ENCODE assay signal across 25 cellular contexts in the genomic region with DNA sequence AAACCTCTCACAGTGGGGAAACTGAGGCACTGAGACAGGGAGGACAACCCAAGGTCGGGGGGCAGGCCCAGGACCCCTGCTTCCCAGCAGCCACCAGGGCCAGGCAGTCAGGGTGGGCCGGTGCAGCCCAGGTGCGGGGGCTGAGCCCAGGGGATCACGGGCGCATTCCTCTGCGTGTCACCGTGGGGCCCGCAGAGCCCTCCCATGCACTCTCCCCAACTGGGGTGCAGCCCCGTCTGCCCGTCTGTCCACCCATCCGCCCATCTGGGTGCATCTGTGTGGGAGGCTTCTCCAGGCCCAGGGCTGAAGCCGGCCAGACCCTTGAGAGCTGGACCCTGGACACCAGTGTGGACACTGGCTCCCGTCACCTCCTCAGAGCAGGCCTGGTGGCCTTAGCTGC. TPM values are rescaled to one million over a fixed set of nuclear protein-coding genes. Genes with fewer than 3 reads are reported as not detected.
DNase-seq lines count a peak whose midpoint lies in the region; ATAC-seq, FAIRE-seq and TF ChIP-seq lines count a peak whose summit lies in the region.
"Had no signal": no experiment of that assay in that cellular context is flagged by ENCODE, and none has a peak within 500 bp of the region (broad histone marks: within the 10 kb centered on the region; RNA-seq: fewer than 3 reads in every experiment).

No MANE protein-coding gene starts in this region.

- H3K4me3 ChIP-seq in HepG2 (replicated peaks in 1 of 3; ENCODE audit: insufficient read depth in 1 of 3, low read depth in 2 of 3, low read length in 3 of 3), result no peak overlapping the region
- no peak overlapping the region for H3K4me3 ChIP-seq in right lobe of liver
- H3K4me3 ChIP-seq in prostate gland, result no peak overlapping the region
- H3K4me3 ChIP-seq: A549, GM12878, GM23248 had no signal

- no peaks in the 10 kb centered on the region for H3K36me3 ChIP-seq in HepG2 (replicated peaks in 1 of 2; ENCODE audit: control insufficient read depth in 1 of 2, insufficient read depth in 2 of 2, low read length in 2 of 2)
- H3K36me3 ChIP-seq in right lobe of liver, result no peaks in the 10 kb centered on the region
- H3K36me3 ChIP-seq in prostate gland, result no peaks in the 10 kb centered on the region

- intact Hi-C loops in HepG2 (cut with micrococcal nuclease; ENCODE audit: unreplicated experiment) (no loop called here), right lobe of liver (cut with DNase I) (no loop called here), prostate gland (cut with DNase I) (no loop called here)

- WGBS in HepG2 (ENCODE audit: low lambda C conversion rate), result 72% methylated on average over 4 of the region's 13 CpGs
- WGBS in right lobe of liver (ENCODE audit: insufficient coverage, low coverage, low lambda C conversion rate, missing lambda C conversion rate), result no CpG with 5 or more reads among the region's 13 CpGs
- 88% methylated on average over 12 of the region's 13 CpGs for WGBS in prostate gland

- POLR2A ChIA-PET in HepG2 (lab: Yijun Ruan, JAX) (no interaction called here), RWPE1 (lab: Yijun Ruan, JAX; ENCODE audit: low non-redundant PET) (no interaction called here)

- H3K27ac ChIP-seq in HepG2 (ENCODE audit: extremely low read length, insufficient read depth, low read length) (no peak overlapping the region), right lobe of liver (no peak overlapping the region), RWPE1 (peak overlapping the region; percentile 57), prostate gland (no peak overlapping the region)
- H3K27ac ChIP-seq: 22Rv1, A549, GM23248, HL-60 had no signal

- no peak for DNase-seq in HepG2 (ENCODE audit: low spot score)
- DNase-seq in right lobe of liver, result no peak
- no peak for DNase-seq in RWPE1 (ENCODE audit: low spot score)
- no peak for DNase-seq in glutamatergic neuron
- no peak for DNase-seq in medulla oblongata (ENCODE audit: extremely low spot score)
- no peak for DNase-seq in prostate gland (ENCODE audit: low spot score)
- DNase-seq: AML-193; Calu3; CD8-positive, alpha-beta T cell; DND-41; EL; GM23248; HCEC 1CT; HFFc6; IMR-90 had no signal

- no peak overlapping the region for H3K4me3 Mint-ChIP-seq in glutamatergic neuron (ENCODE audit: unreplicated experiment)
- H3K4me3 Mint-ChIP-seq: CD8-positive, alpha-beta T cell; HFFc6 had no signal

- no TSS peak for BruUV-seq in HepG2 (replicated peaks; lab: Mats Ljungman, UMichigan)

- ATAC-seq in HepG2 (no peak; the same call in 2 of the 3 replicates), right lobe of liver (no peak), GM19452 (IDR thresholded peaks at IDR 0.05; ENCODE audit: unreplicated experiment) (no peak), GM19395 (IDR thresholded peaks at IDR 0.05; ENCODE audit: unreplicated experiment) (no peak)
- ATAC-seq: A549; CD8-positive, alpha-beta T cell; GM12878 had no signal

- H4K20me1 ChIP-seq in HepG2 (ENCODE audit: insufficient read depth, low read length), result peaks cover 7% of the 10 kb centered on the region; the same call in 1 of the 2 replicates

- H3K27me3 Mint-ChIP-seq in glutamatergic neuron (ENCODE audit: unreplicated experiment), result peaks cover 9% of the 10 kb centered on the region

- TF ChIP-seq CTCF in HepG2 (CRISPR knock-in tag; IDR thresholded peaks at IDR 0.05) (no peak), right lobe of liver (IDR thresholded peaks at IDR 0.05) (no peak), RWPE1 (conservative IDR thresholded peaks at IDR 0.05; ENCODE audit: low read depth) (no peak), glutamatergic neuron (IDR thresholded peaks at IDR 0.05; ENCODE audit: partially characterized antibody, unreplicated experiment) (no peak), prostate gland (IDR thresholded peaks at IDR 0.05) (no peak)

- H3K4me1 ChIP-seq in HepG2 (ENCODE audit: insufficient read depth, low read length) (peaks cover 7% of the 10 kb centered on the region; the same call in 1 of the 2 replicates), right lobe of liver (peaks cover 0 to 28% (median 11%) of the 10 kb centered on the region in 4 donors), prostate gland (replicated peaks) (no peaks in the 10 kb centered on the region)
- H3K4me1 ChIP-seq: A549 had no signal

- H3K27me3 ChIP-seq in HepG2 (ENCODE audit: control insufficient read depth in 1 of 2, insufficient read depth in 2 of 2, low read length in 2 of 2) (peaks cover 23 to 87% of the 10 kb centered on the region in 2 experiments), right lobe of liver (no peaks in the 10 kb centered on the region), prostate gland (replicated peaks; ENCODE audit: insufficient read depth) (no peaks in the 10 kb centered on the region)

- in situ Hi-C loops in HepG2 (cut with HindIII; ENCODE audit: extremely low pct_ligation_motif_present, low pct_unique_long_range_greater_than_20kb), result no loop called here

- H3K9me3 Mint-ChIP-seq in glutamatergic neuron (ENCODE audit: unreplicated experiment), result peaks cover 3% of the 10 kb centered on the region
- H3K9me3 Mint-ChIP-seq: CD8-positive, alpha-beta T cell; HFFc6 had no signal

- no peaks in the 10 kb centered on the region for H3K36me3 Mint-ChIP-seq in glutamatergic neuron (ENCODE audit: unreplicated experiment)
- H3K36me3 Mint-ChIP-seq: CD8-positive, alpha-beta T cell had no signal

- H3K4me1 Mint-ChIP-seq in glutamatergic neuron (ENCODE audit: low read depth, unreplicated experiment), result peaks cover 20% of the 10 kb centered on the region

- CTCF ChIA-PET in HepG2 (lab: Yijun Ruan, JAX; ENCODE audit: low intra/inter-chr PET ratio, low total read pairs) (no interaction called here), RWPE1 (lab: Yijun Ruan, JAX) (no interaction called here)

- TF ChIP-seq RAD21 in HepG2 (CRISPR knock-in tag; IDR thresholded peaks at IDR 0.05), result no peak

- H3K27ac Mint-ChIP-seq in glutamatergic neuron (ENCODE audit: unreplicated experiment), result peak overlapping the region; percentile 62
- H3K27ac Mint-ChIP-seq: CD8-positive, alpha-beta T cell; HFFc6 had no signal

- TF ChIP-seq EP300 in HepG2 (IDR thresholded peaks at IDR 0.05; ENCODE audit: low read depth in 2 of 2, low read length in 2 of 2) (no peak), HepG2 (CRISPR knock-in tag; IDR thresholded peaks at IDR 0.05; ENCODE audit: borderline replicate concordance) (no peak)

- no peak overlapping the region for H3K9ac ChIP-seq in HepG2 (ENCODE audit: insufficient read depth, low read depth, low read length)
- H3K9ac ChIP-seq: GM23248 had no signal

- H3K9me3 ChIP-seq in HepG2 (ENCODE audit: low read length), result no peaks in the 10 kb centered on the region
- no peaks in the 10 kb centered on the region for H3K9me3 ChIP-seq in right lobe of liver
- H3K9me3 ChIP-seq in prostate gland, result no peaks in the 10 kb centered on the region
- H3K9me3 ChIP-seq: A549 had no signal

- FAIRE-seq in HepG2 (lab: Jason Lieb, UNC), result no peak
- FAIRE-seq: A549, GM12878 had no signal

- no peak for TF ChIP-seq POLR2A in HepG2 (IDR thresholded peaks at IDR 0.05; ENCODE audit: insufficient read depth in 1 of 2, low read depth in 2 of 2, low read length in 2 of 2)
- TF ChIP-seq POLR2A in right lobe of liver (IDR thresholded peaks at IDR 0.05), result no peak
- TF ChIP-seq POLR2A in prostate gland (IDR thresholded peaks at IDR 0.05), result no peak

- H3K4me2 ChIP-seq in HepG2 (ENCODE audit: low read depth, low read length), result no peak overlapping the region
- H3K4me2 ChIP-seq: A549 had no signal

- H3K79me2 ChIP-seq in HepG2 (ENCODE audit: insufficient read depth, low read length), result no peaks in the 10 kb centered on the region

- H2AFZ ChIP-seq in HepG2 (ENCODE audit: low read length), result no peak overlapping the region
- H2AFZ ChIP-seq: GM23248 had no signal

RNA-seq across cellular contexts. Expression of gene PLCH2, which starts 2.9 kb away (rescaled TPM):
- total RNA-seq in HepG2 (2016; rRNA removed; fragmentation: Illumina TruSeq; extraction: Trizol) (0.14 and 0.15 TPM in 2 replicates), right lobe of liver (1 to 10 TPM in 5 of 6 experiments, under 1 TPM in 1; 0.37 to 4.6 (median 2.3) TPM), glutamatergic neuron (ENCODE audit: unreplicated experiment) (61.4 TPM), prostate gland (10 to 100 TPM; 29.8 to 41.0 TPM)
- under 0.01 TPM in 1 of 2 replicates, not detected in the other for total RNA-seq in HepG2 (2016; cell fraction: cytosol; rRNA removed; fragmentation: Illumina TruSeq; extraction: Trizol; ENCODE audit: low read depth)
- 0.12 and 0.22 TPM in 2 replicates for total RNA-seq in HepG2 (2016; cell fraction: insoluble cytoplasmic fraction; rRNA removed; fragmentation: Illumina TruSeq; extraction: Trizol)
- 0.06 and 0.10 TPM in 2 replicates for total RNA-seq in HepG2 (2016; cell fraction: membrane; rRNA removed; fragmentation: Illumina TruSeq; extraction: Trizol)
- total RNA-seq in HepG2 (2016; cell fraction: nucleus; rRNA removed; fragmentation: Illumina TruSeq; extraction: Trizol), result 0.19 and 0.22 TPM in 2 replicates
- 0.67 and 1.3 TPM in 2 replicates for polyA plus RNA-seq in HepG2 (2011; rRNA removed)
- 0.32 and 0.78 TPM in 2 replicates for polyA plus RNA-seq in HepG2 (2011; cell fraction: cytosol; rRNA removed)
- polyA plus RNA-seq in HepG2 (2011; cell fraction: nucleus; rRNA removed), result 6.0 and 6.1 TPM in 2 replicates
- polyA plus RNA-seq in HepG2 (2012), result 0.11 and 0.15 TPM in 2 replicates
- 0.05 TPM in 1 of 2 replicates, not detected in the other for polyA plus RNA-seq in HepG2 (2016; cell fraction: cytosol; fragmentation: Illumina TruSeq; extraction: Trizol; ENCODE audit: low read depth)
- 0.10 and 0.20 TPM in 2 replicates for polyA plus RNA-seq in HepG2 (2016; cell fraction: insoluble cytoplasmic fraction; fragmentation: Illumina TruSeq; extraction: Trizol; ENCODE audit: low read depth)
- 0.07 TPM in 1 of 2 replicates, not detected in the other for polyA plus RNA-seq in HepG2 (2016; cell fraction: membrane; fragmentation: Illumina TruSeq; extraction: Trizol; ENCODE audit: low read depth)
- polyA plus RNA-seq in HepG2 (2016; cell fraction: nucleus; fragmentation: Illumina TruSeq; extraction: Trizol; ENCODE audit: insufficient read depth, low read depth), result 0.37 and 0.83 TPM in 2 replicates
- polyA minus RNA-seq in HepG2 (2011; rRNA and poly(A)+ RNA removed; ENCODE audit: low replicate concordance), result 1.2 TPM in 1 of 2 replicates, not detected in the other
- polyA minus RNA-seq in HepG2 (2011; cell fraction: cytosol; rRNA and poly(A)+ RNA removed), result 0.20 TPM in 1 of 2 replicates, not detected in the other
- 0.90 and 1.2 TPM in 2 replicates for polyA minus RNA-seq in HepG2 (2011; cell fraction: nucleus; rRNA and poly(A)+ RNA removed)
- total RNA-seq: GM23248 had no signal
- polyA plus RNA-seq: GM23248 had no signal

RNA-seq across cellular contexts. Expression of gene PANK4, which starts 53.2 kb away (rescaled TPM):
- 9.2 and 19.3 TPM in 2 replicates for total RNA-seq in HepG2 (2016; rRNA removed; fragmentation: Illumina TruSeq; extraction: Trizol)
- 15.2 and 19.7 TPM in 2 replicates for total RNA-seq in HepG2 (2016; cell fraction: cytosol; rRNA removed; fragmentation: Illumina TruSeq; extraction: Trizol; ENCODE audit: low read depth)
- 9.5 and 17.6 TPM in 2 replicates for total RNA-seq in HepG2 (2016; cell fraction: insoluble cytoplasmic fraction; rRNA removed; fragmentation: Illumina TruSeq; extraction: Trizol)
- 5.3 and 5.7 TPM in 2 replicates for total RNA-seq in HepG2 (2016; cell fraction: membrane; rRNA removed; fragmentation: Illumina TruSeq; extraction: Trizol)
- 19.2 TPM in 2 replicates for total RNA-seq in HepG2 (2016; cell fraction: nucleus; rRNA removed; fragmentation: Illumina TruSeq; extraction: Trizol)
- 17.2 and 17.4 TPM in 2 replicates for polyA plus RNA-seq in HepG2 (2011; rRNA removed)
- polyA plus RNA-seq in HepG2 (2011; cell fraction: cytosol; rRNA removed), result 7.9 and 10.5 TPM in 2 replicates
- 84.3 and 91.7 TPM in 2 replicates for polyA plus RNA-seq in HepG2 (2011; cell fraction: nucleus; rRNA removed)
- 11.1 and 12.3 TPM in 2 replicates for polyA plus RNA-seq in HepG2 (2012)
- 0.83 and 1.3 TPM in 2 replicates for polyA plus RNA-seq in HepG2 (2016; cell fraction: cytosol; fragmentation: Illumina TruSeq; extraction: Trizol; ENCODE audit: low read depth)
- polyA plus RNA-seq in HepG2 (2016; cell fraction: insoluble cytoplasmic fraction; fragmentation: Illumina TruSeq; extraction: Trizol; ENCODE audit: low read depth), result 6.9 and 9.3 TPM in 2 replicates
- 1.5 and 2.2 TPM in 2 replicates for polyA plus RNA-seq in HepG2 (2016; cell fraction: membrane; fragmentation: Illumina TruSeq; extraction: Trizol; ENCODE audit: low read depth)
- polyA plus RNA-seq in HepG2 (2016; cell fraction: nucleus; fragmentation: Illumina TruSeq; extraction: Trizol; ENCODE audit: insufficient read depth, low read depth), result 33.9 and 43.9 TPM in 2 replicates
- 27.8 and 43.6 TPM in 2 replicates for polyA minus RNA-seq in HepG2 (2011; rRNA and poly(A)+ RNA removed; ENCODE audit: low replicate concordance)
- polyA minus RNA-seq in HepG2 (2011; cell fraction: cytosol; rRNA and poly(A)+ RNA removed), result 14.8 and 18.2 TPM in 2 replicates
- 56.7 and 65.1 TPM in 2 replicates for polyA minus RNA-seq in HepG2 (2011; cell fraction: nucleus; rRNA and poly(A)+ RNA removed)
- total RNA-seq in right lobe of liver, result 10 to 100 TPM in 5 of 6 experiments, 1 to 10 TPM in 1; 9.6 to 18.9 (median 13.4) TPM
- total RNA-seq in glutamatergic neuron (ENCODE audit: unreplicated experiment), result 58.5 TPM
- 10 to 100 TPM; 27.0 to 69.5 TPM for total RNA-seq in prostate gland

RNA-seq across cellular contexts. Expression of gene HES5, which starts 56.9 kb away (rescaled TPM):
- total RNA-seq in HepG2 (2016; rRNA removed; fragmentation: Illumina TruSeq; extraction: Trizol) (not detected in 2 replicates), right lobe of liver (under 1 TPM in 2 of 6 experiments, not detected in 4; 0.18 to 0.25 TPM), glutamatergic neuron (ENCODE audit: unreplicated experiment) (21.2 TPM), prostate gland (1 to 10 TPM in 1 of 2 donors, not detected in 1; 2.6 TPM)
- not detected in 2 replicates for total RNA-seq in HepG2 (2016; cell fraction: cytosol; rRNA removed; fragmentation: Illumina TruSeq; extraction: Trizol; ENCODE audit: low read depth)
- total RNA-seq in HepG2 (2016; cell fraction: insoluble cytoplasmic fraction; rRNA removed; fragmentation: Illumina TruSeq; extraction: Trizol), result not detected in 2 replicates
- not detected in 2 replicates for total RNA-seq in HepG2 (2016; cell fraction: membrane; rRNA removed; fragmentation: Illumina TruSeq; extraction: Trizol)
- not detected in 2 replicates for total RNA-seq in HepG2 (2016; cell fraction: nucleus; rRNA removed; fragmentation: Illumina TruSeq; extraction: Trizol)
- polyA plus RNA-seq in HepG2 (2011; rRNA removed), result 0.05 TPM in 1 of 2 replicates, not detected in the other
- not detected in 2 replicates for polyA plus RNA-seq in HepG2 (2011; cell fraction: cytosol; rRNA removed)
- not detected in 2 replicates for polyA plus RNA-seq in HepG2 (2011; cell fraction: nucleus; rRNA removed)
- polyA plus RNA-seq in HepG2 (2012), result not detected in 2 replicates
- polyA plus RNA-seq in HepG2 (2016; cell fraction: cytosol; fragmentation: Illumina TruSeq; extraction: Trizol; ENCODE audit: low read depth), result not detected in 2 replicates
- polyA plus RNA-seq in HepG2 (2016; cell fraction: insoluble cytoplasmic fraction; fragmentation: Illumina TruSeq; extraction: Trizol; ENCODE audit: low read depth), result not detected in 2 replicates
- not detected in 2 replicates for polyA plus RNA-seq in HepG2 (2016; cell fraction: membrane; fragmentation: Illumina TruSeq; extraction: Trizol; ENCODE audit: low read depth)
- not detected in 2 replicates for polyA plus RNA-seq in HepG2 (2016; cell fraction: nucleus; fragmentation: Illumina TruSeq; extraction: Trizol; ENCODE audit: insufficient read depth, low read depth)
- polyA minus RNA-seq in HepG2 (2011; rRNA and poly(A)+ RNA removed; ENCODE audit: low replicate concordance), result not detected in 2 replicates
- not detected in 2 replicates for polyA minus RNA-seq in HepG2 (2011; cell fraction: cytosol; rRNA and poly(A)+ RNA removed)
- not detected in 2 replicates for polyA minus RNA-seq in HepG2 (2011; cell fraction: nucleus; rRNA and poly(A)+ RNA removed)
- total RNA-seq: Calu3; CD8-positive, alpha-beta T cell; G401; GM23248; H4; HT1080; IMR-90 had no signal
- polyA plus RNA-seq: A549, BJ, GM23248, IMR-90 had no signal

Comparison
In these comparisons a context has a peak if more than half of its experiments do, and no peak if none do; other contexts are left out.
1. RNA of gene PLCH2, which starts 2.9 kb away (total RNA-seq): 61.4 TPM in glutamatergic neuron (single experiment) and 29.8 to 41.0 TPM in prostate gland; 0.37 to 4.6 TPM in right lobe of liver and under 0.01 to 0.22 TPM in HepG2; every median in the first group is over 4 times any median in the second.